10 cellular contexts compared by ENCODE assay signal in the genomic region with DNA sequence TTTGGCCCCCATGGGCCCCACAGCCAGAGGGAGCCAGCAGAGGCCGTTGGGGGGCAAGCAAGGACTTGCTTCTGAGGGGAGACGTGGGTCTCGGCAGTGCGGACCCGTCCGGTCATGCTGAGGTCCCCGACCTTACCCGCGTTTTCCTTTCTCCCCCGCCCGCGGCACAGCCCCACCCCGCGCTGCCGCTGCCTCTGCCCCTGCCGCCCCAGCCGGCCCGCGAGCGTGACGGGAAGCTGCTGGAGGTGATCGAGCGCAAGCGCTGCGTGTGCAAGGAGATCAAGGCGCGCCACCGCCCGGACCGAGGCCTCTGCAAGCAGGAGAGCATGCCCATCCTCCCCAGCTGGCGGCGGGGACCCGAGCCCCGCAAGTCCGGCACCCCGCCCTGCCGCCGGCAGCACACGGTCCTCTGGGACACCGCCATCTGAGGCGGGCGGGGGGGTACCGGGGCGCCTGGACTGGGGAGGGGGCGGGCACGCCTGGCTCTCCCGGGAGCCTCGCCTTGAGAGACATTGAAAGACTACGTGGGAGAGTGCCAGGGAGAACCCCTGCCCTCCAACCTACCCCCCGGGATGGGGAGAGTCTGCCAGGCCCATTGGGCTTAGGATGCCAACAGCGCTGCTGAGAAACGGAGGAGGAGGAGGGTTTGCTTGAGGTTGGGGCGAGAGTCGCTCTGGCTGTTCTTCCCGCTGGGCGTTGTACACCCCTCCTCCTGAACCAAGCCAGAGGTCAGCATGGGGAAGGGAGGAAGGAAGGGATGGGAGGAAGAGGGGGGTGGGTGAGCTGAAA. TPM values are rescaled to one million over a fixed set of nuclear protein-coding genes. Genes with fewer than 3 reads are reported as not detected.
DNase-seq lines count a peak whose midpoint lies in the region; ATAC-seq and TF ChIP-seq lines count a peak whose summit lies in the region.
"Had no signal": no experiment of that assay in that cellular context is flagged by ENCODE, and none has a peak within 500 bp of the region (broad histone marks: within the 10 kb centered on the region; RNA-seq: fewer than 3 reads in every experiment).

No MANE protein-coding gene starts in this region.

- H3K36me3 Mint-ChIP-seq in memory B cell, result no peaks in the 10 kb centered on the region

- no peaks in the 10 kb centered on the region for H3K9me3 ChIP-seq in colonic mucosa

- peak overlapping the region in 1 of 2 donors; percentile 43 for H3K9ac ChIP-seq in colonic mucosa (ENCODE audit: low read depth in 2 of 2, low read length in 2 of 2)

- peak overlapping the region; percentile 69 for H3K4me3 Mint-ChIP-seq in memory B cell

- intact Hi-C loops in colonic mucosa (cut with DNase I), result no loop called here

- H3K36me3 ChIP-seq in colonic mucosa, result no peaks in the 10 kb centered on the region

- H3K27ac ChIP-seq in colonic mucosa, result no peak overlapping the region

- H3K4me1 Mint-ChIP-seq in memory B cell, result peaks cover 10% of the 10 kb centered on the region

- H3K27ac Mint-ChIP-seq in memory B cell, result no peak overlapping the region

- H3K4me3 ChIP-seq in colonic mucosa, result peak overlapping the region; percentile 35

- ATAC-seq in HG03159 (IDR thresholded peaks at IDR 0.05; ENCODE audit: unreplicated experiment) (peak; percentile 61), memory B cell (ENCODE audit: low read depth) (peak; percentile 82), GM18909 (IDR thresholded peaks at IDR 0.05; ENCODE audit: poor library complexity, unreplicated experiment) (no peak)

- H3K27me3 ChIP-seq in colonic mucosa, result no peaks in the 10 kb centered on the region

- peaks cover 10% of the 10 kb centered on the region for H3K27me3 Mint-ChIP-seq in memory B cell

- peak in 3 of 4 experiments; percentile 30 to 45 (median 40) for DNase-seq in activated CD4-positive, CD25-positive, alpha-beta regulatory T cell (lab: John Stamatoyannopoulos, UW)
- DNase-seq in colonic mucosa, result no peak
- DNase-seq in memory B cell (ENCODE audit: low spot score in 2 of 2), result no peak
- peak; percentile 34 to 64 (median 42) for DNase-seq in stimulated activated naive CD4-positive, alpha-beta T cell (lab: John Stamatoyannopoulos, UW)
- DNase-seq in cerebellum (ENCODE audit: low spot score), result no peak
- no peak for DNase-seq in kidney glomerular epithelial cell (lab: John Stamatoyannopoulos, UW)

- peaks cover 7% of the 10 kb centered on the region for H3K4me1 ChIP-seq in colonic mucosa

- H3K9me3 Mint-ChIP-seq in memory B cell, result no peaks in the 10 kb centered on the region

- TF ChIP-seq CTCF in colonic mucosa (IDR thresholded peaks at IDR 0.05), result no peak

RNA-seq across cellular contexts. Expression of a gene that starts 9.9 kb away (rescaled TPM):
- under 1 TPM; 0.44 to 0.69 TPM for total RNA-seq in colonic mucosa
- total RNA-seq in cerebellum, result 18.2 TPM

RNA-seq across cellular contexts. Expression of a gene that starts 14.7 kb away (rescaled TPM):
- total RNA-seq in colonic mucosa, result 10 to 100 TPM; 56.1 to 56.3 TPM
- total RNA-seq in cerebellum, result 12.7 TPM

RNA-seq across cellular contexts. Expression of a gene that starts 29.6 kb away (rescaled TPM):
- total RNA-seq in colonic mucosa, result under 1 TPM; 0.54 to 0.74 TPM
- total RNA-seq in cerebellum, result 0.54 TPM
- total RNA-seq: LHCN-M2, skeletal muscle tissue had no signal

RNA-seq across cellular contexts. Expression of a gene that starts 45.3 kb away (rescaled TPM):
- 10 to 100 TPM; 81.3 to 97.4 TPM for total RNA-seq in colonic mucosa
- total RNA-seq in cerebellum, result 4.4 TPM

RNA-seq across cellular contexts. Expression of a gene that starts 57.4 kb away (rescaled TPM):
- total RNA-seq in colonic mucosa, result 10 to 100 TPM; 38.8 to 50.5 TPM
- 6.4 TPM for total RNA-seq in cerebellum

Comparison
In these comparisons a context has a peak if more than half of its experiments do, and no peak if none do; other contexts are left out.
1. DNase-seq: peak in activated CD4-positive, CD25-positive, alpha-beta regulatory T cell (3 of 4) and stimulated activated naive CD4-positive, alpha-beta T cell (6 of 6); none in colonic mucosa (single experiment), memory B cell (0 of 2), cerebellum (single experiment) and kidney glomerular epithelial cell (single experiment).
2. RNA of a gene that starts 9.9 kb away (total RNA-seq): 18.2 TPM in cerebellum (single experiment); 0.44 to 0.69 TPM in colonic mucosa; every median in the first group is over 10 times any median in the second.